In genomic region chr20:9220874-9221547, GRCh38 we compare ENCODE assay signal across 22 cellular contexts.
DNase-seq lines count a peak whose midpoint lies in the region; FAIRE-seq and TF ChIP-seq lines count a peak whose summit lies in the region.
"Had no signal": no experiment of that assay in that cellular context is flagged by ENCODE, and none has a peak within 500 bp of the region (broad histone marks: within the 10 kb centered on the region; RNA-seq: fewer than 3 reads in every experiment).

No MANE protein-coding gene starts in this region.

- H3K4me3 Mint-ChIP-seq in HFFc6 = peak overlapping the region; percentile 2; the same call in 1 of the 2 replicates
- H3K4me3 Mint-ChIP-seq in type B pancreatic cell = no peak overlapping the region
- H3K4me3 Mint-ChIP-seq: activated CD4-positive, alpha-beta memory T cell treated with anti-CD3 and anti-CD28 coated beads, Interleukin-2, amount 10 ng/mL, durations not matched to agents 7 days and 5 days; H9; natural killer cell treated with Interleukin-12 subunit alpha and Interleukin-12 subunit beta and Interleukin-15 and Interleukin-18, amount 100 ng/mL, for 72 hours had no signal

- H3K4me1 Mint-ChIP-seq in HFFc6 (ENCODE audit: low read depth) (peaks cover 59% of the 10 kb centered on the region), type B pancreatic cell (ENCODE audit: unreplicated experiment) (peaks cover 9% of the 10 kb centered on the region)
- H3K4me1 Mint-ChIP-seq: activated CD4-positive, alpha-beta memory T cell treated with anti-CD3 and anti-CD28 coated beads, Interleukin-2, amount 10 ng/mL, durations not matched to agents 7 days and 5 days had no signal

- H3K9me3 Mint-ChIP-seq in HFFc6 (0 out of 2 replicates have a peak, but pooled peaks cover 3% of the 10 kb centered on the region), type B pancreatic cell (no peaks in the 10 kb centered on the region)
- H3K9me3 Mint-ChIP-seq: H9 had no signal

- in situ Hi-C loops in ACHN (cut with HindIII; ENCODE audit: low pct_ligation_motif_present, low pct_unique_long_range_greater_than_20kb, low sequenced_read_pairs) = no loop called here

- H3K27ac Mint-ChIP-seq in HFFc6 (peak overlapping the region; percentile 51), type B pancreatic cell (no peak overlapping the region)
- H3K27ac Mint-ChIP-seq: activated CD4-positive, alpha-beta memory T cell treated with anti-CD3 and anti-CD28 coated beads, Interleukin-2, amount 10 ng/mL, durations not matched to agents 7 days and 5 days; natural killer cell treated with Interleukin-12 subunit alpha and Interleukin-12 subunit beta and Interleukin-15 and Interleukin-18, amount 100 ng/mL, for 72 hours had no signal

- no peak for FAIRE-seq in bronchial epithelial cell (lab: Jason Lieb, UNC)
- FAIRE-seq: A549, colon, keratinocyte had no signal

- peak; percentile 43 for DNase-seq in ACHN
- peak; percentile 82 for DNase-seq in HFFc6
- DNase-seq in bronchial epithelial cell (ENCODE audit: low read depth) = peak; percentile 23
- DNase-seq in kidney glomerular epithelial cell (lab: John Stamatoyannopoulos, UW) = peak; percentile 48
- no peak for DNase-seq in DMS53 treated with DMSO at 0.1 percent for 48 hours (lab: John Stamatoyannopoulos, UW; ENCODE audit: unreplicated experiment)
- no peak for DNase-seq in midbrain (lab: John Stamatoyannopoulos, UW)
- no peak for DNase-seq in activated CD8-positive, alpha-beta memory T cell treated with anti-CD3 and anti-CD28 coated beads, Interleukin-2, amount 50 U/mL, for 48 hours
- no peak for DNase-seq in type B pancreatic cell (ENCODE audit: extremely low spot score, unreplicated experiment)
- DNase-seq: activated CD4-positive, alpha-beta memory T cell treated with anti-CD3 and anti-CD28 coated beads, Interleukin-2, amount 10 ng/mL, durations not matched to agents 7 days and 5 days; activated naive CD4-positive, alpha-beta T cell; DMS53; H9; NCI-H2227 treated with DMSO at 0.1 percent for 48 hours; OCI-M1; T-helper 2 cell had no signal

- TF ChIP-seq CTCF in HFFc6 (IDR thresholded peaks at IDR 0.05) = no peak
- TF ChIP-seq CTCF in bronchial epithelial cell (IDR thresholded peaks at IDR 0.05; ENCODE audit: insufficient read depth, low read length, severe bottlenecking) = no peak
- no peak for TF ChIP-seq CTCF in type B pancreatic cell (conservative IDR thresholded peaks at IDR 0.05)

- no peaks in the 10 kb centered on the region for H3K27me3 ChIP-seq in bronchial epithelial cell (ENCODE audit: control insufficient read depth, insufficient read depth, low read length)
- H3K27me3 ChIP-seq: foreskin keratinocyte, tibial nerve had no signal

- H3K36me3 ChIP-seq in bronchial epithelial cell (ENCODE audit: control insufficient read depth, insufficient read depth, low read length) = no peaks in the 10 kb centered on the region
- H3K36me3 ChIP-seq: tibial nerve had no signal

- H3K27me3 Mint-ChIP-seq in HFFc6 (ENCODE audit: insufficient read depth) = no peaks in the 10 kb centered on the region
- H3K27me3 Mint-ChIP-seq in type B pancreatic cell = no peaks in the 10 kb centered on the region
- H3K27me3 Mint-ChIP-seq: activated CD4-positive, alpha-beta memory T cell treated with anti-CD3 and anti-CD28 coated beads, Interleukin-2, amount 10 ng/mL, durations not matched to agents 7 days and 5 days; natural killer cell treated with Interleukin-12 subunit alpha and Interleukin-12 subunit beta and Interleukin-15 and Interleukin-18, amount 100 ng/mL, for 72 hours had no signal

- no peak overlapping the region for H3K4me3 ChIP-seq in bronchial epithelial cell (ENCODE audit: low read depth, low read length)
- H3K4me3 ChIP-seq: A549, skin epidermis, tibial nerve had no signal

- H3K36me3 Mint-ChIP-seq in HFFc6 (ENCODE audit: low read depth) = peaks cover 54% of the 10 kb centered on the region
- peaks cover 4% of the 10 kb centered on the region for H3K36me3 Mint-ChIP-seq in type B pancreatic cell
- H3K36me3 Mint-ChIP-seq: natural killer cell treated with Interleukin-12 subunit alpha and Interleukin-12 subunit beta and Interleukin-15 and Interleukin-18, amount 100 ng/mL, for 72 hours had no signal

Comparison
In these comparisons a context has a peak if more than half of its experiments do, and no peak if none do; other contexts are left out.
1. DNase-seq: peak in ACHN (single experiment), HFFc6 (single experiment), bronchial epithelial cell (single experiment) and kidney glomerular epithelial cell (single experiment); none in DMS53 treated with DMSO at 0.1 percent for 48 hours (single experiment), midbrain (single experiment), activated CD8-positive, alpha-beta memory T cell treated with anti-CD3 and anti-CD28 coated beads, Interleukin-2, amount 50 U/mL, for 48 hours (single experiment) and type B pancreatic cell (single experiment).